Comparison of ENCODE assay signal across 16 cellular contexts in the genomic region with DNA sequence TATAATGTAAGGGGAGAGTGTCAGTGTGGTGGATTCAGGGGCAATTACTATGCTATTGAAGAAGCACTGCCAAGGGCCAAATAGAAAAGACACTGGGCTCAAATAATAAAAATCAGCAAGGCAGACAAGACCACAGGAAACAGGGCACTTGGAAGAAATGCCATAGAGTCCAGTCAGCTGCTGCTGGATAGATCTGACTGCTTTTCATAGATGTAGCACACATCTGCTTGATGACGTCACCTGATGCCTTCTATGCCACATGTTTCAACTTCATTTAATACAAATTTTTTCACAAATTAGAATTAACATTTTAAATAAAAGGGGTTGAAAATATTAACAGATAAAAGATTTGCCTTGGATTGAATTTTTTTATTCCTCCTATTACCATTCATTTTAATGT.
"Had no signal": no experiment of that assay in that cellular context is flagged by ENCODE, and none has a peak within 500 bp of the region (broad histone marks: within the 10 kb centered on the region; RNA-seq: fewer than 3 reads in every experiment).

No MANE protein-coding gene starts in this region.

- FAIRE-seq: keratinocyte had no signal

- H3K27ac ChIP-seq: breast epithelium, esophagus squamous epithelium, gastrocnemius medialis, heart right ventricle, left ventricle myocardium inferior, stomach, thoracic aorta had no signal

- H3K4me3 ChIP-seq: breast epithelium, esophagus squamous epithelium, gastrocnemius medialis, heart right ventricle, left ventricle myocardium inferior, stomach, thoracic aorta had no signal

- H3K9me3 ChIP-seq: esophagus squamous epithelium, gastrocnemius medialis, thoracic aorta had no signal

- H3K27me3 Mint-ChIP-seq: activated CD8-positive, alpha-beta memory T cell treated with anti-CD3 and anti-CD28 coated beads, Interleukin-2, amount 10 ng/mL, durations not matched to agents 7 days and 5 days; activated T-cell treated with anti-CD3 and anti-CD28 coated beads, Interleukin-2, amount 50 U/mL, for 24 hours had no signal

- DNase-seq: activated CD4-positive, alpha-beta T cell treated with anti-CD3 and anti-CD28 coated beads, Interleukin-2, amount 50 U/mL, for 48 hours; activated CD4-positive, CD25-positive, alpha-beta regulatory T cell; activated CD8-positive, alpha-beta memory T cell treated with anti-CD3 and anti-CD28 coated beads, Interleukin-2, amount 10 ng/mL, durations not matched to agents 7 days and 5 days; activated effector memory CD4-positive, alpha-beta T cell treated with anti-CD3 and anti-CD28 coated beads, Interleukin-2, amount 50 U/mL, for 16 hours; activated T-cell treated with anti-CD3 and anti-CD28 coated beads, Interleukin-2, amount 50 U/mL, for 24 hours; amniotic stem cell; esophagus squamous epithelium; gastrocnemius medialis; heart right ventricle; left ventricle myocardium inferior; stomach had no signal

- H3K36me3 Mint-ChIP-seq: memory B cell had no signal

- H3K4me3 Mint-ChIP-seq: activated CD8-positive, alpha-beta memory T cell treated with anti-CD3 and anti-CD28 coated beads, Interleukin-2, amount 10 ng/mL, durations not matched to agents 7 days and 5 days; activated T-cell treated with anti-CD3 and anti-CD28 coated beads, Interleukin-2, amount 50 U/mL, for 24 hours; memory B cell had no signal

- H3K27ac Mint-ChIP-seq: activated CD8-positive, alpha-beta memory T cell treated with anti-CD3 and anti-CD28 coated beads, Interleukin-2, amount 10 ng/mL, durations not matched to agents 7 days and 5 days; activated naive CD4-positive, alpha-beta T cell treated with anti-CD3 and anti-CD28 coated beads, Interleukin-2, amount 50 U/mL, for 72 hours; activated T-cell treated with anti-CD3 and anti-CD28 coated beads, Interleukin-2, amount 50 U/mL, for 24 hours; memory B cell had no signal

- H3K27me3 ChIP-seq: breast epithelium, esophagus squamous epithelium, gastrocnemius medialis, heart right ventricle, stomach had no signal

- H3K36me3 ChIP-seq: breast epithelium, esophagus squamous epithelium, gastrocnemius medialis, heart right ventricle, left ventricle myocardium inferior, stomach, thoracic aorta had no signal

- H3K4me1 ChIP-seq: breast epithelium, esophagus squamous epithelium, gastrocnemius medialis, heart right ventricle, left ventricle myocardium inferior had no signal

- H3K4me1 Mint-ChIP-seq: memory B cell had no signal

- ATAC-seq: activated CD8-positive, alpha-beta memory T cell treated with anti-CD3 and anti-CD28 coated beads, Interleukin-2, amount 10 ng/mL, durations not matched to agents 7 days and 5 days; activated naive CD4-positive, alpha-beta T cell treated with anti-CD3 and anti-CD28 coated beads, Interleukin-2, amount 50 U/mL, for 72 hours; gastrocnemius medialis; heart right ventricle had no signal
